In the genomic region with DNA sequence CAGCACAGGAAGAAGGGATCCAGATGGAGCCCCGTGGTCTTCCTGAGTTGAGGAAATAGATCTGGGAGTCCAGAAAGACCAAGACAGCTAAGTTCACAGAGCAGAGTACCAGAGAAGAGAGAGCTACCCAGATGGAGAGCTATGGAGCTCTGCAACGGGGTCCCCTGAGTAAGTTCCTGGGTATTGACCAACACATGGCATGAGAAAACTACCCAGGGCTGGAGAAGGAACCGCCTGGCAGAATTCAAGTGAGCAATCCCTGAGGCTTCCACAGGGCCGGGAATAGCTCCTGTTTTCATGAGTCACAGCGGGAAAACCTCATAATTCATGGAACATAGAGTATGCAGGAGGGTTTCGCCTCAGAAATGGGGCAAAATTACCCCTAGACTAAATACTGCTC, we compare ENCODE assay signal across 13 cellular contexts. TPM values are rescaled to one million over a fixed set of nuclear protein-coding genes. Genes with fewer than 3 reads are reported as not detected.
DNase-seq lines count a peak whose midpoint lies in the region; ATAC-seq, FAIRE-seq and TF ChIP-seq lines count a peak whose summit lies in the region.
"Had no signal": no experiment of that assay in that cellular context is flagged by ENCODE, and none has a peak within 500 bp of the region (broad histone marks: within the 10 kb centered on the region; RNA-seq: fewer than 3 reads in every experiment).

No MANE protein-coding gene starts in this region.

- H3K4me1 ChIP-seq in upper lobe of left lung, result peaks cover 17 to 34% (median 26%) of the 10 kb centered on the region in 4 donors
- H3K4me1 ChIP-seq: BE2C had no signal

- peak; percentile 23 for DNase-seq in activated CD8-positive, alpha-beta memory T cell treated with anti-CD3 and anti-CD28 coated beads, Interleukin-2, amount 10 ng/mL, durations not matched to agents 7 days and 5 days
- DNase-seq in activated CD8-positive, alpha-beta memory T cell treated with anti-CD3 and anti-CD28 coated beads, Interleukin-2, amount 50 U/mL, for 48 hours, result no peak
- no peak for DNase-seq in T-cell
- peak; percentile 68 for DNase-seq in fibroblast of the aortic adventitia (ENCODE audit: low read depth)
- no peak for DNase-seq in upper lobe of left lung
- DNase-seq in DMS79 (lab: John Stamatoyannopoulos, UW), result no peak
- no peak for DNase-seq in frontal cortex (ENCODE audit: low spot score in 2 of 2)
- DNase-seq: BE2C; erythroblast; stimulated activated CD4-positive, alpha-beta T cell treated with anti-CD3 and anti-CD28 coated beads, Interleukin-2, amount 100 ng/mL, for 24 hours; upper lobe of right lung had no signal

- H3K27ac Mint-ChIP-seq in activated CD8-positive, alpha-beta memory T cell treated with anti-CD3 and anti-CD28 coated beads, Interleukin-2, amount 10 ng/mL, durations not matched to agents 7 days and 5 days, result no peak overlapping the region
- H3K27ac Mint-ChIP-seq in T-cell, result peak overlapping the region; percentile 96 to 98

- no peaks in the 10 kb centered on the region for H3K27me3 ChIP-seq in upper lobe of left lung
- H3K27me3 ChIP-seq: BE2C, upper lobe of right lung had no signal

- TF ChIP-seq CTCF in fibroblast of the aortic adventitia (IDR thresholded peaks at IDR 0.05; ENCODE audit: insufficient read depth, low read length) (no peak), upper lobe of left lung (IDR thresholded peaks at IDR 0.05) (no peak)

- no peaks in the 10 kb centered on the region for H3K9me3 ChIP-seq in upper lobe of left lung
- H3K9me3 ChIP-seq: BE2C, upper lobe of right lung had no signal

- ATAC-seq in activated CD8-positive, alpha-beta memory T cell treated with anti-CD3 and anti-CD28 coated beads, Interleukin-2, amount 10 ng/mL, durations not matched to agents 7 days and 5 days, result no peak
- ATAC-seq in T-cell (replicated peaks in 1 of 4) (no peak), upper lobe of left lung (ENCODE audit: low FRiP score in 2 of 2) (no peak), GM19463 (IDR thresholded peaks at IDR 0.05; ENCODE audit: unreplicated experiment) (no peak)
- ATAC-seq: upper lobe of right lung had no signal

- H3K4me1 Mint-ChIP-seq in activated CD8-positive, alpha-beta memory T cell treated with anti-CD3 and anti-CD28 coated beads, Interleukin-2, amount 10 ng/mL, durations not matched to agents 7 days and 5 days, result peaks cover 27% of the 10 kb centered on the region
- peaks cover 29 to 36% (median 30%) of the 10 kb centered on the region in 3 donors for H3K4me1 Mint-ChIP-seq in T-cell

- H3K36me3 Mint-ChIP-seq in activated CD8-positive, alpha-beta memory T cell treated with anti-CD3 and anti-CD28 coated beads, Interleukin-2, amount 10 ng/mL, durations not matched to agents 7 days and 5 days, result peaks cover 2% of the 10 kb centered on the region
- peaks cover 4% of the 10 kb centered on the region for H3K36me3 Mint-ChIP-seq in T-cell

- TF ChIP-seq POLR2A in upper lobe of left lung (IDR thresholded peaks at IDR 0.05), result no peak

- POLR2A ChIA-PET in T-cell (lab: Charles Lee), result interaction anchor here (0.5 to 1.1 kb wide), 3 partner anchors 195 to 970 kb away, joined by 3 read pairs; no protein-coding TSS in a partner anchor

- CTCF ChIA-PET in activated CD8-positive, alpha-beta memory T cell treated with anti-CD3 and anti-CD28 coated beads, Interleukin-2, amount 10 ng/mL, durations not matched to agents 7 days and 5 days (lab: Charles Lee), result interaction anchor here (0.5 to 6.3 kb wide), 17 partner anchors 9 to 246 kb away, joined by 3 to 509 read pairs (median 10); partner anchors contain the start of genes IFNLR1, NIPAL3 and STPG1
- CTCF ChIA-PET in T-cell (lab: Charles Lee), result interaction anchor here (0.6 to 5.0 kb wide), 17 partner anchors 10 to 245 kb away, joined by 3 to 196 read pairs (median 4); partner anchors contain the start of gene NIPAL3 (in 1 of the 2)

- H3K9me3 Mint-ChIP-seq in activated CD8-positive, alpha-beta memory T cell treated with anti-CD3 and anti-CD28 coated beads, Interleukin-2, amount 10 ng/mL, durations not matched to agents 7 days and 5 days (ENCODE audit: low read depth), result no peaks in the 10 kb centered on the region
- no peaks in the 10 kb centered on the region for H3K9me3 Mint-ChIP-seq in T-cell

- H3K27ac ChIP-seq in upper lobe of left lung, result peak overlapping the region in 3 of 4 donors; percentile 5 to 86 (median 84)
- H3K27ac ChIP-seq: upper lobe of right lung had no signal

- H3K27me3 Mint-ChIP-seq in activated CD8-positive, alpha-beta memory T cell treated with anti-CD3 and anti-CD28 coated beads, Interleukin-2, amount 10 ng/mL, durations not matched to agents 7 days and 5 days, result no peaks in the 10 kb centered on the region
- H3K27me3 Mint-ChIP-seq in T-cell, result no peaks in the 10 kb centered on the region

- FAIRE-seq in frontal cortex (lab: Jason Lieb, UNC), result no peak
- FAIRE-seq: H1 had no signal

- no peak overlapping the region for H3K4me3 Mint-ChIP-seq in activated CD8-positive, alpha-beta memory T cell treated with anti-CD3 and anti-CD28 coated beads, Interleukin-2, amount 10 ng/mL, durations not matched to agents 7 days and 5 days
- H3K4me3 Mint-ChIP-seq in T-cell, result peak overlapping the region in 1 of 3 donors; percentile 83

- WGBS in upper lobe of left lung, 2 donors, result 82% methylated on average over 6 of the region's 6 CpGs

- H3K4me3 ChIP-seq in fibroblast of the aortic adventitia (ENCODE audit: low read depth, low read length) (no peak overlapping the region), upper lobe of left lung (no peak overlapping the region)
- H3K4me3 ChIP-seq: upper lobe of right lung had no signal

- H3K36me3 ChIP-seq in upper lobe of left lung, result no peaks in the 10 kb centered on the region
- H3K36me3 ChIP-seq: BE2C, upper lobe of right lung had no signal

- no peak for TF ChIP-seq EP300 in upper lobe of left lung (IDR thresholded peaks at IDR 0.05)

RNA-seq across cellular contexts. Expression of gene STPG1, which starts 19.7 kb away (rescaled TPM):
- 1 to 10 TPM; 5.6 to 9.2 TPM for total RNA-seq in activated CD8-positive, alpha-beta memory T cell treated with anti-CD3 and anti-CD28 coated beads, Interleukin-2, amount 10 ng/mL, durations not matched to agents 7 days and 5 days
- total RNA-seq in T-cell, result 1 to 10 TPM; 3.4 to 5.6 (median 5.4) TPM
- 2.3 and 10.0 TPM in 2 replicates for total RNA-seq in fibroblast of the aortic adventitia (ENCODE audit: low replicate concordance)
- 10 to 100 TPM in 2 of 6 donors, 1 to 10 TPM in 4; 5.5 to 20.1 (median 8.2) TPM for total RNA-seq in upper lobe of left lung
- total RNA-seq in frontal cortex, result 2.9 TPM

RNA-seq across cellular contexts. Expression of gene NIPAL3, which starts 21.7 kb away (rescaled TPM):
- total RNA-seq in activated CD8-positive, alpha-beta memory T cell treated with anti-CD3 and anti-CD28 coated beads, Interleukin-2, amount 10 ng/mL, durations not matched to agents 7 days and 5 days, result 10 to 100 TPM; 35.4 to 44.2 TPM
- total RNA-seq in T-cell (10 to 100 TPM; 49.0 to 71.4 (median 59.7) TPM), fibroblast of the aortic adventitia (ENCODE audit: low replicate concordance) (42.2 and 74.2 TPM in 2 replicates), upper lobe of left lung (10 to 100 TPM; 28.2 to 71.0 (median 46.6) TPM), frontal cortex (13.5 TPM)

Comparison
In these comparisons a context has a peak if more than half of its experiments do, and no peak if none do; other contexts are left out.
1. DNase-seq: peak in activated CD8-positive, alpha-beta memory T cell treated with anti-CD3 and anti-CD28 coated beads, Interleukin-2, amount 10 ng/mL, durations not matched to agents 7 days and 5 days (single experiment) and fibroblast of the aortic adventitia (single experiment); none in activated CD8-positive, alpha-beta memory T cell treated with anti-CD3 and anti-CD28 coated beads, Interleukin-2, amount 50 U/mL, for 48 hours (single experiment), T-cell (0 of 34), upper lobe of left lung (0 of 2), DMS79 (single experiment) and frontal cortex (0 of 2).